8 cellular contexts compared by ENCODE assay signal in the genomic region with DNA sequence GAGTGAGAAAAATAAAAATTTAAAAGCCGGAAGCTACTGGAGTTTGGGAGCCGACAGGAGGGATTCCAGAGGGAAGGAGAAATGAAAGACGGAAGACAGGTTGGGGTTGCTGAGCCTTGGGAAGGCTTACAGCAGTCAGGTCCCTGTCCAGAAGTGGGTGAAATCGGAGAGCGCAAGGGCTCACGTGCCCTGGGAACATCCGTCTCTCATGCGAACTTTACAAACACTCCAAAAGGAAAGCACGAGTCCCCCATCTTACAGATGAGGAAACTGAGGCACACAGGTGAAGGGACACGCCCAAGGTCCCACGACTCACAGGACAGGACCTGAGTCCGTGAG. TPM values are rescaled to one million over a fixed set of nuclear protein-coding genes. Genes with fewer than 3 reads are reported as not detected.
A peak's percentile ranks its signal among the peaks of the same experiment; 100 is the strongest.
DNase-seq lines count a peak whose midpoint lies in the region; ATAC-seq and TF ChIP-seq lines count a peak whose summit lies in the region.

No MANE protein-coding gene starts in this region.

- H3K36me3 ChIP-seq in GM06990 (ENCODE audit: control insufficient read depth, insufficient read depth, low read length) (no peaks in the 10 kb centered on the region), SJCRH30 (no peaks in the 10 kb centered on the region), psoas muscle (ENCODE audit: insufficient read depth in 1 of 2, low read depth in 1 of 2) (no peaks in the 10 kb centered on the region)

- intact Hi-C loops in psoas muscle (cut with DNase I) = loop anchor here in 1 of 2 donors (10.0 kb wide), 1 partner anchor 598 kb away; no protein-coding TSS in a partner anchor

- H3K4me1 ChIP-seq in SJCRH30 (peaks cover 18% of the 10 kb centered on the region), psoas muscle (peaks cover 9% of the 10 kb centered on the region)

- WGBS in psoas muscle, 3 donors = 6 to 19% (median 10%) methylated on average over 10 to 12 of the region's 12 CpGs

- DNase-seq in GM06990 (ENCODE audit: extremely low read depth, insufficient read length) = no peak
- DNase-seq in SJCRH30 = peak in 1 of 2 experiments; percentile 37
- DNase-seq in fibroblast of the aortic adventitia (ENCODE audit: low read depth) = no peak
- DNase-seq in psoas muscle = no peak
- no peak for DNase-seq in AML-193 (lab: John Stamatoyannopoulos, UW)
- DNase-seq in UCSD-AML1 (lab: John Stamatoyannopoulos, UW; ENCODE audit: unreplicated experiment) = no peak
- no peak for DNase-seq in SW 1271 (lab: John Stamatoyannopoulos, UW)

- no peaks in the 10 kb centered on the region for H3K9me3 ChIP-seq in SJCRH30 (replicated peaks)
- H3K9me3 ChIP-seq in psoas muscle = no peaks in the 10 kb centered on the region

- ATAC-seq in psoas muscle (no peak), HG03175 (IDR thresholded peaks at IDR 0.05; ENCODE audit: unreplicated experiment) (no peak)

- H3K27me3 ChIP-seq in GM06990 (replicated peaks; ENCODE audit: control insufficient read depth, insufficient read depth, low read length) = no peaks in the 10 kb centered on the region; the same call in 1 of the 2 replicates
- no peaks in the 10 kb centered on the region for H3K27me3 ChIP-seq in SJCRH30
- H3K27me3 ChIP-seq in psoas muscle (ENCODE audit: insufficient read depth in 3 of 3, low read length in 2 of 3) = no peaks in the 10 kb centered on the region

- no peak overlapping the region for H3K27ac ChIP-seq in SJCRH30
- H3K27ac ChIP-seq in psoas muscle = no peak overlapping the region

- H3K4me3 ChIP-seq in GM06990 (replicated peaks; ENCODE audit: low read depth, low read length) = peak overlapping the region; percentile 54
- peak overlapping the region; percentile 66 for H3K4me3 ChIP-seq in SJCRH30
- H3K4me3 ChIP-seq in fibroblast of the aortic adventitia (ENCODE audit: low read depth, low read length) = peak overlapping the region; percentile 53
- H3K4me3 ChIP-seq in psoas muscle = peak overlapping the region; percentile 70

- TF ChIP-seq CTCF in GM06990 (IDR thresholded peaks at IDR 0.05; ENCODE audit: insufficient read depth, low read length, poor library complexity, severe bottlenecking) = no peak
- TF ChIP-seq CTCF in fibroblast of the aortic adventitia (IDR thresholded peaks at IDR 0.05; ENCODE audit: insufficient read depth, low read length) = no peak
- TF ChIP-seq CTCF in psoas muscle (IDR thresholded peaks at IDR 0.05) = no peak

RNA-seq across cellular contexts. Expression of a gene that starts 0.4 kb away (rescaled TPM):
- 11.8 and 13.4 TPM in 2 replicates for total RNA-seq in SJCRH30 (2014; rRNA removed; shearing (Covaris generic))
- total RNA-seq in fibroblast of the aortic adventitia (ENCODE audit: low replicate concordance) (1.7 and 13.7 TPM in 2 replicates), psoas muscle (10 to 100 TPM in 3 of 4 donors, 1 to 10 TPM in 1; 7.1 to 30.3 (median 13.2) TPM)
- polyA plus RNA-seq in psoas muscle = 1 to 10 TPM; 3.0 to 5.1 (median 4.0) TPM

RNA-seq across cellular contexts. Expression of a gene that starts 5.5 kb away (rescaled TPM):
- total RNA-seq in SJCRH30 (2014; rRNA removed; shearing (Covaris generic)) = 5.1 and 6.0 TPM in 2 replicates
- total RNA-seq in fibroblast of the aortic adventitia (ENCODE audit: low replicate concordance) (1.2 TPM in 1 of 2 replicates, not detected in the other), psoas muscle (1 to 10 TPM in 3 of 4 donors, under 1 TPM in 1; 0.54 to 2.6 (median 1.6) TPM)
- under 1 TPM; 0.32 to 0.70 (median 0.39) TPM for polyA plus RNA-seq in psoas muscle
